1 cellular context compared by ENCODE assay signal in the genomic region with DNA sequence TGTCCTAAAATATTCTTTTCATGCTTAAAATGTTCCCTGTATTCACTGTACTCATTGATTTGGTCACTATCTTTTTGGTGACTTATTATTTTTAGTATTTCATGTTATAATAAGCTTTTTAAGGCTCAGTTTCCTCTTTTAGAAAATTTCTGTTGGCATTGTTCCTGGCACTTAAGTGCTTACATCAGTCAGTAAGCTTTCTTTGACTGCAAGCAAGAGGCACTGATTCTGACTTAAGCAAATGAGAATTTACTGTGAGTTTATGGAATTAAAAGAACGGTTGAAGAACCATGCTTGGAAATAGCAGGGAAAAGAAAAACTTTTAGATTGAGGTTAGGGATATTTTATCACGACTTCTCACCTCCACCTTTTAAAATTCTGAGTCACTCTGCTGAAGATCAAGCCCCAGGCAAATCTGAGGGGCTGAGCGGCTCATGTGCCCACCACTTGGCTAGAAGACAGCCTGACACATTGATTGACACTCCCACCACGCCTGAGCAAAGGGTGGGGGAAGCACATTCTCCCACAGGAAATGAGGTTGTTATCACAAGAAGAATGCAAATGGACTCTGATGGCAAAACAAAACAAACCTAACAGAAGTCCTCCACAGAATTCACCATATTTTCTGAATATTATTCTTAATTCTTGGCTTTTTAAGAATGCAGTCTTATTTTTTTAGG.
TF ChIP-seq lines count a peak whose summit lies in the region.

No MANE protein-coding gene starts in this region.

TF ChIP-seq in HEK293, 187 proteins besides CTCF, POLR2A, EP300 and RAD21 (continued from another document):
- no peak for TF ChIP-seq REST (tag by site-specific recombination; IDR thresholded peaks at IDR 0.05)
- peak; percentile 46; the same call in 1 of the 2 replicates for TF ChIP-seq EGR2 (tag by site-specific recombination; IDR thresholded peaks at IDR 0.05; ENCODE audit: low read depth)
